ENCODE assay signal across 28 cellular contexts in the genomic region with DNA sequence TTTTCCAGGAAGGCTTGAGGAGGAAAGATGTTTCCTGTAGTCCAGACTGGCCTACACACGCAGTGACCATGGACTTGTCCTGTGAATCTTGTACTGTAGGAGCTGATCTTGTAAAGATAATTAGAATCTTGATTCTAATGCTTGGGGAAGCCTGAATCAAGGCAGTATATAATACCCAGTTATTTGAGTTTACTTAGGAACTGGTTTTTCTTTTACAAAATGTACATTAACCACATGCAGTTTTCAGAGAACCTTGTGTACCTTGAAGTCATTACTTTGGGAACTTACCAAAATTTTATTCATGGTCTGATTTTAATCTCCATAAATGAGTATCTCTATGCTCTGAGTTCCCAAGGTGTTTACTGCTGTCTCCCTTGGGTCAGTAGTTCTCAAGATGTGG.
"Had no signal": no experiment of that assay in that cellular context is flagged by ENCODE, and none has a peak within 500 bp of the region (broad histone marks: within the 10 kb centered on the region; RNA-seq: fewer than 3 reads in every experiment).

No MANE protein-coding gene starts in this region.

- DNase-seq: naive thymus-derived CD8-positive, alpha-beta T cell; nephron progenitor cell; nucleus accumbens; pancreas; psoas muscle; right cardiac atrium; right lobe of liver; sigmoid colon; spleen; stimulated activated CD4-positive, alpha-beta T cell treated with anti-CD3 and anti-CD28 coated beads, Interleukin-12 subunit alpha, Interleukin-12 subunit beta, amount 100 ng/mL, for 4 hours; stimulated activated CD4-positive, alpha-beta T cell treated with anti-CD3 and anti-CD28 coated beads, Interleukin-1b, Interleukin-23, amount 100 ng/mL, for 48 hours; stimulated activated CD4-positive, alpha-beta T cell treated with anti-CD3 and anti-CD28 coated beads, Interleukin-4, amount 100 ng/mL, for 1 hour; stimulated activated CD4-positive, alpha-beta T cell treated with anti-CD3 and anti-CD28 coated beads, Interleukin-4, amount 100 ng/mL, for 4 hours; stimulated activated CD8-positive, alpha-beta memory T cell treated with anti-CD3 and anti-CD28 coated beads, Interleukin-4, amount 100 ng/mL, for 48 hours; stimulated activated naive CD4-positive, alpha-beta T cell; stimulated activated naive CD8-positive, alpha-beta T cell treated with anti-CD3 and anti-CD28 coated beads, Interleukin-15, amount 100 ng/mL, for 72 hours; stimulated activated naive CD8-positive, alpha-beta T cell treated with anti-CD3 and anti-CD28 coated beads, Interleukin-15, Interleukin-2, amounts not matched to agents 100 U/mL and 50 U/mL, for 24 hours; substantia nigra; testis; tibial artery; transverse colon; upper lobe of right lung; uterus had no signal

- H3K4me3 ChIP-seq: pancreas, psoas muscle, right lobe of liver, sigmoid colon, smooth muscle cell, spleen, suprapubic skin, testis, tibial artery, transverse colon, upper lobe of right lung, uterus had no signal

- H3K27ac ChIP-seq: neutrophil, pancreas, psoas muscle, right lobe of liver, sigmoid colon, spleen, suprapubic skin, testis, tibial artery, transverse colon, upper lobe of right lung, uterus had no signal

- H3K4me2 ChIP-seq: smooth muscle cell had no signal

- ATAC-seq: naive thymus-derived CD8-positive, alpha-beta T cell; natural killer cell treated with Interleukin-12 subunit alpha and Interleukin-12 subunit beta and Interleukin-15 and Interleukin-18, amount 100 ng/mL, for 72 hours; pancreas; psoas muscle; right cardiac atrium; right lobe of liver; stimulated activated memory B cell treated with anti-CD40 and anti-IgM and Interleukin-4, amounts not matched to agents 10 μg/mL and 1 μg/mL and 100 μg/mL, for 72 hours; stimulated activated naive CD8-positive, alpha-beta T cell treated with anti-CD3 and anti-CD28 coated beads, Interleukin-15, amount 100 ng/mL, for 72 hours; stimulated activated naive CD8-positive, alpha-beta T cell treated with anti-CD3 and anti-CD28 coated beads, Interleukin-15, Interleukin-2, amounts not matched to agents 100 U/mL and 50 U/mL, for 24 hours; upper lobe of right lung had no signal

- H3K9me3 ChIP-seq: neutrophil, pancreas, psoas muscle, right lobe of liver, sigmoid colon, spleen, suprapubic skin, testis, tibial artery, transverse colon, upper lobe of right lung, uterus had no signal

- H3K36me3 ChIP-seq: neutrophil, pancreas, right lobe of liver, sigmoid colon, spleen, suprapubic skin, tibial artery, transverse colon, upper lobe of right lung, uterus had no signal

- H3K4me1 ChIP-seq: pancreas, psoas muscle, right lobe of liver, sigmoid colon, spleen, suprapubic skin, testis, tibial artery, transverse colon, upper lobe of right lung, uterus had no signal

- H3K27me3 ChIP-seq: neutrophil, pancreas, right lobe of liver, sigmoid colon, spleen, suprapubic skin, testis, tibial artery, transverse colon, upper lobe of right lung, uterus had no signal
